In genomic region chrX:120309873-120310730, GRCh38 we compare ENCODE assay signal across 1 cellular context.
TF ChIP-seq lines count a peak whose summit lies in the region.

No MANE protein-coding gene starts in this region.

TF ChIP-seq in HCT116, 20 proteins besides CTCF, POLR2A, EP300 and RAD21 (continued from another document):
- TF ChIP-seq SP1 (IDR thresholded peaks at IDR 0.05; ENCODE audit: low read depth), result no peak
- no peak for TF ChIP-seq JUND (IDR thresholded peaks at IDR 0.05)
- no peak for TF ChIP-seq SIN3A (IDR thresholded peaks at IDR 0.05; ENCODE audit: low read depth)
- no peak for TF ChIP-seq ZBTB33 (IDR thresholded peaks at IDR 0.05; ENCODE audit: extremely low read depth, insufficient replicate concordance, low read length)
- no peak for TF ChIP-seq REST (IDR thresholded peaks at IDR 0.05; ENCODE audit: low read depth)
- TF ChIP-seq, protein P1, sequence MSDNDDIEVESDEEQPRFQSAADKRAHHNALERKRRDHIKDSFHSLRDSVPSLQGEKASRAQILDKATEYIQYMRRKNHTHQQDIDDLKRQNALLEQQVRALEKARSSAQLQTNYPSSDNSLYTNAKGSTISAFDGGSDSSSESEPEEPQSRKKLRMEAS (IDR thresholded peaks at IDR 0.05), result no peak
- no peak for TF ChIP-seq CEBPB (IDR thresholded peaks at IDR 0.05; ENCODE audit: low read depth)
- no peak for TF ChIP-seq EGR1 (IDR thresholded peaks at IDR 0.05; ENCODE audit: low read depth)
- TF ChIP-seq ZFX (IDR thresholded peaks at IDR 0.05), result no peak
- TF ChIP-seq ZNF274 (IDR thresholded peaks at IDR 0.05; ENCODE audit: low read depth, low read length), result no peak
- no peak for TF ChIP-seq ELF1 (IDR thresholded peaks at IDR 0.05; ENCODE audit: borderline replicate concordance, low read depth)
